Comparison of ENCODE assay signal across 16 cellular contexts in genomic region chr7:139570119-139570518, GRCh38. TPM values are rescaled to one million over a fixed set of nuclear protein-coding genes. Genes with fewer than 3 reads are reported as not detected.
DNase-seq lines count a peak whose midpoint lies in the region; ATAC-seq and TF ChIP-seq lines count a peak whose summit lies in the region.
"Had no signal": no experiment of that assay in that cellular context is flagged by ENCODE, and none has a peak within 500 bp of the region (broad histone marks: within the 10 kb centered on the region; RNA-seq: fewer than 3 reads in every experiment).

No MANE protein-coding gene starts in this region.

- no peaks in the 10 kb centered on the region for H3K9me3 Mint-ChIP-seq in progenitor cell of endocrine pancreas (ENCODE audit: low read depth)
- no peaks in the 10 kb centered on the region for H3K9me3 Mint-ChIP-seq in activated T-cell treated with anti-CD3 and anti-CD28 coated beads, Interleukin-2, amount 50 U/mL, for 72 hours
- H3K9me3 Mint-ChIP-seq: activated CD4-positive, alpha-beta T cell treated with anti-CD3 and anti-CD28 coated beads, Interleukin-2, amount 10 ng/mL, durations not matched to agents 24 days and 14 days; stimulated activated naive CD8-positive, alpha-beta T cell treated with anti-CD3 and anti-CD28 coated beads, Interleukin-15, Interleukin-2, amounts not matched to agents 100 ng/mL and 50 ng/mL, for 24 hours; T-cell had no signal

- in situ Hi-C loops in SK-MEL-5 (cut with HindIII; ENCODE audit: low pct_unique_long_range_greater_than_20kb, low sequenced_read_pairs): no loop called here

- peak; percentile 55 for DNase-seq in ELF-1 (ENCODE audit: low read depth, low spot score)
- DNase-seq in SK-MEL-5 (ENCODE audit: low read depth, low spot score): peak; percentile 35
- peak; percentile 93 for DNase-seq in globus pallidus (ENCODE audit: low spot score)
- DNase-seq in progenitor cell of endocrine pancreas (ENCODE audit: low spot score, unreplicated experiment): no peak
- no peak for DNase-seq in GM19238 (ENCODE audit: insufficient read length, low spot score)
- no peak for DNase-seq in OCI-M1 (lab: John Stamatoyannopoulos, UW)
- DNase-seq in activated T-cell treated with anti-CD3 and anti-CD28 coated beads, Interleukin-2, amount 50 U/mL, for 72 hours: no peak
- DNase-seq: activated CD4-positive, alpha-beta T cell treated with anti-CD3 and anti-CD28 coated beads, Interleukin-2, amount 10 ng/mL, durations not matched to agents 24 days and 14 days; body of pancreas; CD4-positive, CD25-positive, alpha-beta regulatory T cell; mesenchymal stem cell; NCI-H2171; T-cell had no signal

- H3K36me3 Mint-ChIP-seq in progenitor cell of endocrine pancreas (ENCODE audit: insufficient read depth): peaks cover 31% of the 10 kb centered on the region
- no peaks in the 10 kb centered on the region for H3K36me3 Mint-ChIP-seq in activated T-cell treated with anti-CD3 and anti-CD28 coated beads, Interleukin-2, amount 50 U/mL, for 72 hours (ENCODE audit: insufficient read depth in 2 of 2)

- H3K27ac Mint-ChIP-seq in progenitor cell of endocrine pancreas: peak overlapping the region; percentile 76
- no peak overlapping the region for H3K27ac Mint-ChIP-seq in activated T-cell treated with anti-CD3 and anti-CD28 coated beads, Interleukin-2, amount 50 U/mL, for 72 hours
- H3K27ac Mint-ChIP-seq: activated CD4-positive, alpha-beta T cell treated with anti-CD3 and anti-CD28 coated beads, Interleukin-2, amount 10 ng/mL, durations not matched to agents 24 days and 14 days; CD4-positive, CD25-positive, alpha-beta regulatory T cell; stimulated activated naive CD8-positive, alpha-beta T cell treated with anti-CD3 and anti-CD28 coated beads, Interleukin-15, Interleukin-2, amounts not matched to agents 100 ng/mL and 50 ng/mL, for 24 hours; T-cell had no signal

- no peaks in the 10 kb centered on the region for H3K27me3 Mint-ChIP-seq in progenitor cell of endocrine pancreas
- H3K27me3 Mint-ChIP-seq in activated T-cell treated with anti-CD3 and anti-CD28 coated beads, Interleukin-2, amount 50 U/mL, for 72 hours (ENCODE audit: low read depth): no peaks in the 10 kb centered on the region
- H3K27me3 Mint-ChIP-seq: activated CD4-positive, alpha-beta T cell treated with anti-CD3 and anti-CD28 coated beads, Interleukin-2, amount 10 ng/mL, durations not matched to agents 24 days and 14 days; CD4-positive, CD25-positive, alpha-beta regulatory T cell; stimulated activated naive CD8-positive, alpha-beta T cell treated with anti-CD3 and anti-CD28 coated beads, Interleukin-15, Interleukin-2, amounts not matched to agents 100 ng/mL and 50 ng/mL, for 24 hours; T-cell had no signal

- ATAC-seq in GM19324 (IDR thresholded peaks at IDR 0.05; ENCODE audit: low FRiP score, unreplicated experiment): no peak
- no peak for ATAC-seq in activated T-cell treated with anti-CD3 and anti-CD28 coated beads, Interleukin-2, amount 50 U/mL, for 72 hours (replicated peaks in 1 of 2)
- ATAC-seq: body of pancreas, T-cell had no signal

- no peak overlapping the region for H3K4me3 Mint-ChIP-seq in progenitor cell of endocrine pancreas (ENCODE audit: low read depth)
- no peak overlapping the region for H3K4me3 Mint-ChIP-seq in activated T-cell treated with anti-CD3 and anti-CD28 coated beads, Interleukin-2, amount 50 U/mL, for 72 hours
- H3K4me3 Mint-ChIP-seq: activated CD4-positive, alpha-beta T cell treated with anti-CD3 and anti-CD28 coated beads, Interleukin-2, amount 10 ng/mL, durations not matched to agents 24 days and 14 days; CD4-positive, CD25-positive, alpha-beta regulatory T cell; stimulated activated naive CD8-positive, alpha-beta T cell treated with anti-CD3 and anti-CD28 coated beads, Interleukin-15, Interleukin-2, amounts not matched to agents 100 ng/mL and 50 ng/mL, for 24 hours; T-cell had no signal

- no peak for TF ChIP-seq CTCF in progenitor cell of endocrine pancreas (IDR thresholded peaks at IDR 0.05; ENCODE audit: unreplicated experiment)

- H3K4me1 Mint-ChIP-seq in progenitor cell of endocrine pancreas (ENCODE audit: low read depth): peaks cover 5% of the 10 kb centered on the region
- H3K4me1 Mint-ChIP-seq in activated T-cell treated with anti-CD3 and anti-CD28 coated beads, Interleukin-2, amount 50 U/mL, for 72 hours (ENCODE audit: low read depth): peaks cover 7% of the 10 kb centered on the region
- H3K4me1 Mint-ChIP-seq: activated CD4-positive, alpha-beta T cell treated with anti-CD3 and anti-CD28 coated beads, Interleukin-2, amount 10 ng/mL, durations not matched to agents 24 days and 14 days had no signal

RNA-seq across cellular contexts. Expression of gene CLEC2L, which starts 46.6 kb away (rescaled TPM):
- not detected in 2 replicates for total RNA-seq in SK-MEL-5 (2014; rRNA removed; shearing (Covaris generic))
- not detected in 2 replicates for polyA plus RNA-seq in SK-MEL-5 (2015; cell fraction: cytosol; rRNA removed)
- not detected in 2 replicates for polyA plus RNA-seq in SK-MEL-5 (2015; cell fraction: nucleus; rRNA removed)
- 0.22 TPM in 1 of 2 replicates, not detected in the other for total RNA-seq in progenitor cell of endocrine pancreas
- not detected for total RNA-seq in activated T-cell treated with anti-CD3 and anti-CD28 coated beads, Interleukin-2, amount 50 U/mL, for 72 hours
- total RNA-seq: activated CD4-positive, alpha-beta T cell treated with anti-CD3 and anti-CD28 coated beads, Interleukin-2, amount 10 ng/mL, durations not matched to agents 24 days and 14 days; body of pancreas; OCI-LY7; T-cell had no signal
- polyA plus RNA-seq: CD4-positive, CD25-positive, alpha-beta regulatory T cell had no signal

Comparison
In these comparisons a context has a peak if more than half of its experiments do, and no peak if none do; other contexts are left out.
1. DNase-seq: peak in ELF-1 (single experiment), SK-MEL-5 (single experiment) and globus pallidus (single experiment); none in progenitor cell of endocrine pancreas (single experiment), GM19238 (single experiment), OCI-M1 (single experiment) and activated T-cell treated with anti-CD3 and anti-CD28 coated beads, Interleukin-2, amount 50 U/mL, for 72 hours (0 of 2).